ENCODE assay signal across 2 cellular contexts in the genomic region with DNA sequence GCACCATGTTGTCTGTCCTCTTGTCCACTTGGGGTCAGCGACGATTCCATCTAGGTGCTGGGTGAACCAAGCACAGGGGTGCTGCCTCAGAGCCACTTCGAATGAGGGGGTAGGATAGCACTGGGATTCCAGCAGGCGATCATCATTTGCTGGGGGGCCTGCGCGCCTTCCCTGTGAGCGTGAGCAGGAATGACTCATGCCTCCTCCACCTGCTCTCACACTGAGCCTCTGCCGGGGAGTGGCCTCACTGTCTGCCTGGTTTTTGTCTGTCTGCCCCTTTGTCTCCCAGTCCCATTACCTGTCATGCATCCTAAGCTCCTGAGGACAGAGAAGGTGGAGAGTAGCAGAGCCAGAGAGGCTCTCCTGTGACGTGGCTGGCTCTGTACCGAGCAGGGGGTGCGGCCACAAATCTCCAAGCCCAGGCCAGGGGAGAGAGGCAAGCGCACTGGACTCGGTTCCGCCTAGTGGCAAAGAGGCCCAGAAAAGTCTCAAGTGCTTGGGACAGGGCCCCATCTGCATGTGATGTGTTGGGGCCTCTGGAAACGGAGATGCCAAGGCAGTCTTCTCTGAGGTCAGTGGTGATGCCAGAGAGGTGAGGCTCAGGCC.
TF ChIP-seq lines count a peak whose summit lies in the region.

No MANE protein-coding gene starts in this region.

TF ChIP-seq in HCT116, 20 proteins besides CTCF, POLR2A, EP300 and RAD21:
- TF ChIP-seq, protein P1, sequence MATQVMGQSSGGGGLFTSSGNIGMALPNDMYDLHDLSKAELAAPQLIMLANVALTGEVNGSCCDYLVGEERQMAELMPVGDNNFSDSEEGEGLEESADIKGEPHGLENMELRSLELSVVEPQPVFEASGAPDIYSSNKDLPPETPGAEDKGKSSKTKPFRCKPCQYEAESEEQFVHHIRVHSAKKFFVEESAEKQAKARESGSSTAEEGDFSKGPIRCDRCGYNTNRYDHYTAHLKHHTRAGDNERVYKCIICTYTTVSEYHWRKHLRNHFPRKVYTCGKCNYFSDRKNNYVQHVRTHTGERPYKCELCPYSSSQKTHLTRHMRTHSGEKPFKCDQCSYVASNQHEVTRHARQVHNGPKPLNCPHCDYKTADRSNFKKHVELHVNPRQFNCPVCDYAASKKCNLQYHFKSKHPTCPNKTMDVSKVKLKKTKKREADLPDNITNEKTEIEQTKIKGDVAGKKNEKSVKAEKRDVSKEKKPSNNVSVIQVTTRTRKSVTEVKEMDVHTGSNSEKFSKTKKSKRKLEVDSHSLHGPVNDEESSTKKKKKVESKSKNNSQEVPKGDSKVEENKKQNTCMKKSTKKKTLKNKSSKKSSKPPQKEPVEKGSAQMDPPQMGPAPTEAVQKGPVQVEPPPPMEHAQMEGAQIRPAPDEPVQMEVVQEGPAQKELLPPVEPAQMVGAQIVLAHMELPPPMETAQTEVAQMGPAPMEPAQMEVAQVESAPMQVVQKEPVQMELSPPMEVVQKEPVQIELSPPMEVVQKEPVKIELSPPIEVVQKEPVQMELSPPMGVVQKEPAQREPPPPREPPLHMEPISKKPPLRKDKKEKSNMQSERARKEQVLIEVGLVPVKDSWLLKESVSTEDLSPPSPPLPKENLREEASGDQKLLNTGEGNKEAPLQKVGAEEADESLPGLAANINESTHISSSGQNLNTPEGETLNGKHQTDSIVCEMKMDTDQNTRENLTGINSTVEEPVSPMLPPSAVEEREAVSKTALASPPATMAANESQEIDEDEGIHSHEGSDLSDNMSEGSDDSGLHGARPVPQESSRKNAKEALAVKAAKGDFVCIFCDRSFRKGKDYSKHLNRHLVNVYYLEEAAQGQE (IDR thresholded peaks at IDR 0.05; ENCODE audit: low read depth) = no peak
- no peak for TF ChIP-seq YY1 (IDR thresholded peaks at IDR 0.05; ENCODE audit: extremely low read depth, insufficient replicate concordance, low read depth, low read length)
- no peak for TF ChIP-seq POLR2AphosphoS5 (IDR thresholded peaks at IDR 0.05; ENCODE audit: low read depth, low read length)
- TF ChIP-seq JUND (IDR thresholded peaks at IDR 0.05) = no peak
- no peak for TF ChIP-seq ZFX (IDR thresholded peaks at IDR 0.05)
- no peak for TF ChIP-seq SP1 (IDR thresholded peaks at IDR 0.05; ENCODE audit: low read depth)
- TF ChIP-seq, protein P2, sequence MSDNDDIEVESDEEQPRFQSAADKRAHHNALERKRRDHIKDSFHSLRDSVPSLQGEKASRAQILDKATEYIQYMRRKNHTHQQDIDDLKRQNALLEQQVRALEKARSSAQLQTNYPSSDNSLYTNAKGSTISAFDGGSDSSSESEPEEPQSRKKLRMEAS (IDR thresholded peaks at IDR 0.05) = no peak
- TF ChIP-seq, protein P3, sequence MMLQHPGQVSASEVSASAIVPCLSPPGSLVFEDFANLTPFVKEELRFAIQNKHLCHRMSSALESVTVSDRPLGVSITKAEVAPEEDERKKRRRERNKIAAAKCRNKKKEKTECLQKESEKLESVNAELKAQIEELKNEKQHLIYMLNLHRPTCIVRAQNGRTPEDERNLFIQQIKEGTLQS (IDR thresholded peaks at IDR 0.05) = no peak

TF ChIP-seq in SK-N-SH treated with all-trans-retinoic acid at 6 μM for 48 hours, 23 proteins besides CTCF, POLR2A, EP300 and RAD21 (continued from another document):
- TF ChIP-seq, protein P4, sequence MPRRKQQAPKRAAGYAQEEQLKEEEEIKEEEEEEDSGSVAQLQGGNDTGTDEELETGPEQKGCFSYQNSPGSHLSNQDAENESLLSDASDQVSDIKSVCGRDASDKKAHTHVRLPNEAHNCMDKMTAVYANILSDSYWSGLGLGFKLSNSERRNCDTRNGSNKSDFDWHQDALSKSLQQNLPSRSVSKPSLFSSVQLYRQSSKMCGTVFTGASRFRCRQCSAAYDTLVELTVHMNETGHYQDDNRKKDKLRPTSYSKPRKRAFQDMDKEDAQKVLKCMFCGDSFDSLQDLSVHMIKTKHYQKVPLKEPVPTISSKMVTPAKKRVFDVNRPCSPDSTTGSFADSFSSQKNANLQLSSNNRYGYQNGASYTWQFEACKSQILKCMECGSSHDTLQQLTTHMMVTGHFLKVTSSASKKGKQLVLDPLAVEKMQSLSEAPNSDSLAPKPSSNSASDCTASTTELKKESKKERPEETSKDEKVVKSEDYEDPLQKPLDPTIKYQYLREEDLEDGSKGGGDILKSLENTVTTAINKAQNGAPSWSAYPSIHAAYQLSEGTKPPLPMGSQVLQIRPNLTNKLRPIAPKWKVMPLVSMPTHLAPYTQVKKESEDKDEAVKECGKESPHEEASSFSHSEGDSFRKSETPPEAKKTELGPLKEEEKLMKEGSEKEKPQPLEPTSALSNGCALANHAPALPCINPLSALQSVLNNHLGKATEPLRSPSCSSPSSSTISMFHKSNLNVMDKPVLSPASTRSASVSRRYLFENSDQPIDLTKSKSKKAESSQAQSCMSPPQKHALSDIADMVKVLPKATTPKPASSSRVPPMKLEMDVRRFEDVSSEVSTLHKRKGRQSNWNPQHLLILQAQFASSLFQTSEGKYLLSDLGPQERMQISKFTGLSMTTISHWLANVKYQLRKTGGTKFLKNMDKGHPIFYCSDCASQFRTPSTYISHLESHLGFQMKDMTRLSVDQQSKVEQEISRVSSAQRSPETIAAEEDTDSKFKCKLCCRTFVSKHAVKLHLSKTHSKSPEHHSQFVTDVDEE (CRISPR knock-in tag; IDR thresholded peaks at IDR 0.05) = no peak
- TF ChIP-seq ZFP3 (CRISPR knock-in tag; IDR thresholded peaks at IDR 0.05) = no peak
- TF ChIP-seq BACH2 (CRISPR knock-in tag; IDR thresholded peaks at IDR 0.05; ENCODE audit: borderline replicate concordance) = no peak
- TF ChIP-seq RARB (CRISPR knock-in tag; IDR thresholded peaks at IDR 0.05) = no peak
- TF ChIP-seq PPARA (CRISPR knock-in tag; IDR thresholded peaks at IDR 0.05; ENCODE audit: borderline replicate concordance) = no peak
- no peak for TF ChIP-seq ZC3H10 (CRISPR knock-in tag; IDR thresholded peaks at IDR 0.05)
- TF ChIP-seq TCF4 (CRISPR knock-in tag; IDR thresholded peaks at IDR 0.05; ENCODE audit: borderline replicate concordance) = no peak
- TF ChIP-seq CSDC2 (CRISPR knock-in tag; IDR thresholded peaks at IDR 0.05) = no peak
- TF ChIP-seq ARNTL (CRISPR knock-in tag; IDR thresholded peaks at IDR 0.05; ENCODE audit: borderline replicate concordance, low read depth) = no peak
- TF ChIP-seq, protein P5, sequence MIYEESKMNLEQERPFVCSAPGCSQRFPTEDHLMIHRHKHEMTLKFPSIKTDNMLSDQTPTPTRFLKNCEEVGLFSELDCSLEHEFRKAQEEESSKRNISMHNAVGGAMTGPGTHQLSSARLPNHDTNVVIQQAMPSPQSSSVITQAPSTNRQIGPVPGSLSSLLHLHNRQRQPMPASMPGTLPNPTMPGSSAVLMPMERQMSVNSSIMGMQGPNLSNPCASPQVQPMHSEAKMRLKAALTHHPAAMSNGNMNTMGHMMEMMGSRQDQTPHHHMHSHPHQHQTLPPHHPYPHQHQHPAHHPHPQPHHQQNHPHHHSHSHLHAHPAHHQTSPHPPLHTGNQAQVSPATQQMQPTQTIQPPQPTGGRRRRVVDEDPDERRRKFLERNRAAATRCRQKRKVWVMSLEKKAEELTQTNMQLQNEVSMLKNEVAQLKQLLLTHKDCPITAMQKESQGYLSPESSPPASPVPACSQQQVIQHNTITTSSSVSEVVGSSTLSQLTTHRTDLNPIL (CRISPR knock-in tag; IDR thresholded peaks at IDR 0.05; ENCODE audit: low read depth) = no peak
- TF ChIP-seq GLIS3 (CRISPR knock-in tag; IDR thresholded peaks at IDR 0.05) = no peak
- TF ChIP-seq OSR1 (CRISPR knock-in tag; IDR thresholded peaks at IDR 0.05) = no peak
- no peak for TF ChIP-seq SNAI2 (CRISPR knock-in tag; IDR thresholded peaks at IDR 0.05)
